In genomic region chr17:59287452-59287851, GRCh38 we compare ENCODE assay signal across 1 cellular context.
A peak's percentile ranks its signal among the peaks of the same experiment; 100 is the strongest.
TF ChIP-seq lines count a peak whose summit lies in the region.

No MANE protein-coding gene starts in this region.

TF ChIP-seq in endothelial cell of umbilical vein, 7 proteins besides CTCF, POLR2A, EP300 and RAD21:
- TF ChIP-seq POLR2AphosphoS5 (IDR thresholded peaks at IDR 0.05; ENCODE audit: insufficient read depth, low read depth, low read length) = no peak
- no peak for TF ChIP-seq GATA2 (IDR thresholded peaks at IDR 0.05; ENCODE audit: insufficient read depth, insufficient read length, low read depth, low read length)
- TF ChIP-seq MYC (IDR thresholded peaks at IDR 0.05; ENCODE audit: low read depth, low read length) = no peak
- TF ChIP-seq FOS (IDR thresholded peaks at IDR 0.05; ENCODE audit: borderline replicate concordance, insufficient read depth, low read length) = peak; percentile 94
- peak; percentile 89 for TF ChIP-seq JUN (IDR thresholded peaks at IDR 0.05; ENCODE audit: borderline replicate concordance, insufficient read depth, insufficient read length, low read depth)
- no peak for TF ChIP-seq MAX (IDR thresholded peaks at IDR 0.05; ENCODE audit: insufficient read depth, insufficient read length)
TF ChIP-seq in endothelial cell of umbilical vein: peak in this region for 2.
